ENCODE assay signal across 13 cellular contexts in genomic region chr10:124087672-124088634, GRCh38. TPM values are rescaled to one million over a fixed set of nuclear protein-coding genes. Genes with fewer than 3 reads are reported as not detected.
DNase-seq lines count a peak whose midpoint lies in the region; FAIRE-seq and TF ChIP-seq lines count a peak whose summit lies in the region.
"Had no signal": no experiment of that assay in that cellular context is flagged by ENCODE, and none has a peak within 500 bp of the region (broad histone marks: within the 10 kb centered on the region; RNA-seq: fewer than 3 reads in every experiment).

No MANE protein-coding gene starts in this region.

- intact Hi-C loops in esophagus squamous epithelium (cut with DNase I) (no loop called here), prostate gland (cut with DNase I) (no loop called here)

- H3K9me3 ChIP-seq in esophagus squamous epithelium (no peaks in the 10 kb centered on the region), prostate gland (no peaks in the 10 kb centered on the region)
- H3K9me3 ChIP-seq: tibial artery had no signal

- H3K4me1 ChIP-seq in esophagus squamous epithelium: peaks cover 34 to 98% (median 53%) of the 10 kb centered on the region in 3 donors
- peaks cover 7% of the 10 kb centered on the region for H3K4me1 ChIP-seq in prostate gland (replicated peaks)

- peaks cover 26% of the 10 kb centered on the region for H3K4me1 Mint-ChIP-seq in mesothelial cell of epicardium

- peaks cover 4% of the 10 kb centered on the region for H3K36me3 Mint-ChIP-seq in mesothelial cell of epicardium

- TF ChIP-seq CTCF in esophagus squamous epithelium (IDR thresholded peaks at IDR 0.05): peak in 2 of 6 experiments; percentile 14 to 34
- TF ChIP-seq CTCF in prostate gland (IDR thresholded peaks at IDR 0.05): no peak
- no peak for TF ChIP-seq CTCF in mesothelial cell of epicardium (IDR thresholded peaks at IDR 0.05; ENCODE audit: unreplicated experiment)
- TF ChIP-seq CTCF in D721Med (IDR thresholded peaks at IDR 0.05; ENCODE audit: insufficient read depth, missing control alignments): no peak

- H3K4me3 ChIP-seq in esophagus squamous epithelium (no peak overlapping the region), prostate gland (no peak overlapping the region)
- H3K4me3 ChIP-seq: hepatocyte, tibial artery had no signal

- H3K9me3 Mint-ChIP-seq in mesothelial cell of epicardium: no peaks in the 10 kb centered on the region
- H3K9me3 Mint-ChIP-seq: nephron had no signal

- FAIRE-seq in D721Med (lab: Jason Lieb, UNC): no peak

- no peak overlapping the region for H3K27ac Mint-ChIP-seq in mesothelial cell of epicardium
- H3K27ac Mint-ChIP-seq: nephron had no signal

- no peak for TF ChIP-seq POLR2A in esophagus squamous epithelium (IDR thresholded peaks at IDR 0.05)
- no peak for TF ChIP-seq POLR2A in prostate gland (IDR thresholded peaks at IDR 0.05)

- peak; percentile 72 for DNase-seq in Daoy (ENCODE audit: low read depth)
- DNase-seq in NCI-H2227 treated with DMSO at 0.1 percent for 48 hours (lab: John Stamatoyannopoulos, UW): peak; percentile 63
- DNase-seq in esophagus squamous epithelium (lab: John Stamatoyannopoulos, UW): no peak
- DNase-seq in prostate gland (ENCODE audit: low spot score): peak; percentile 49
- DNase-seq in mesothelial cell of epicardium (ENCODE audit: low spot score in 2 of 2, unreplicated experiment in 2 of 2): no peak
- no peak for DNase-seq in D721Med (ENCODE audit: insufficient read length, low spot score)
- no peak for DNase-seq in SIG-M5 treated with dmso at 0.1 percent for 504 hours (lab: John Stamatoyannopoulos, UW; ENCODE audit: unreplicated experiment)
- no peak for DNase-seq in activated naive CD4-positive, alpha-beta T cell treated with Interleukin-2 at 50 U/mL for 16 hours
- DNase-seq: activated naive CD4-positive, alpha-beta T cell treated with anti-CD3 and anti-CD28 coated beads, Interleukin-2, amount 50 U/mL, for 16 hours; DMS 273 treated with DMSO at 0.1 percent for 48 hours; tibial artery had no signal

- H3K4me3 Mint-ChIP-seq in mesothelial cell of epicardium: no peak overlapping the region
- H3K4me3 Mint-ChIP-seq: nephron had no signal

- H3K36me3 ChIP-seq in esophagus squamous epithelium: no peaks in the 10 kb centered on the region
- no peaks in the 10 kb centered on the region for H3K36me3 ChIP-seq in prostate gland
- H3K36me3 ChIP-seq: tibial artery had no signal

- WGBS in esophagus squamous epithelium, 2 donors: 27 to 43% methylated on average over 18 to 21 of the region's 27 CpGs
- 55% methylated on average over 27 of the region's 27 CpGs for WGBS in prostate gland

- peak overlapping the region in 3 of 4 donors; percentile 25 to 60 (median 48) for H3K27ac ChIP-seq in esophagus squamous epithelium
- H3K27ac ChIP-seq in prostate gland: no peak overlapping the region
- H3K27ac ChIP-seq: hepatocyte, tibial artery had no signal

- H3K27me3 Mint-ChIP-seq in mesothelial cell of epicardium (ENCODE audit: low read depth): peaks cover 16% of the 10 kb centered on the region

- H3K27me3 ChIP-seq in esophagus squamous epithelium (peaks cover 0 to 34% (median 0%) of the 10 kb centered on the region in 4 donors), prostate gland (replicated peaks; ENCODE audit: insufficient read depth) (no peaks in the 10 kb centered on the region)
- H3K27me3 ChIP-seq: tibial artery had no signal

RNA-seq across cellular contexts. Expression of gene CHST15, which starts 5.4 kb away (rescaled TPM):
- total RNA-seq in Daoy (2014; rRNA removed; shearing (Covaris generic)): 9.5 and 11.8 TPM in 2 replicates
- 10 to 100 TPM in 2 of 4 donors, 1 to 10 TPM in 2; 4.0 to 23.0 (median 13.8) TPM for total RNA-seq in esophagus squamous epithelium
- 10 to 100 TPM; 13.9 to 26.0 TPM for total RNA-seq in prostate gland
- total RNA-seq in mesothelial cell of epicardium: 34.5 to 39.4 TPM (median 35.9 TPM) in 3 replicates

Comparison
In these comparisons a context has a peak if more than half of its experiments do, and no peak if none do; other contexts are left out.
1. DNase-seq: peak in Daoy (single experiment), NCI-H2227 treated with DMSO at 0.1 percent for 48 hours (single experiment) and prostate gland (single experiment); none in esophagus squamous epithelium (single experiment), mesothelial cell of epicardium (0 of 2), D721Med (single experiment), SIG-M5 treated with dmso at 0.1 percent for 504 hours (single experiment) and activated naive CD4-positive, alpha-beta T cell treated with Interleukin-2 at 50 U/mL for 16 hours (single experiment).
2. H3K27ac ChIP-seq: peak in esophagus squamous epithelium (3 of 4); none in prostate gland (0 of 2).